Comparison of ENCODE assay signal across 17 cellular contexts in genomic region chr5:112018846-112019245, GRCh38.
DNase-seq lines count a peak whose midpoint lies in the region; ATAC-seq, FAIRE-seq and TF ChIP-seq lines count a peak whose summit lies in the region.
"Had no signal": no experiment of that assay in that cellular context is flagged by ENCODE, and none has a peak within 500 bp of the region (broad histone marks: within the 10 kb centered on the region; RNA-seq: fewer than 3 reads in every experiment).

No MANE protein-coding gene starts in this region.

- H3K36me3 ChIP-seq in GM06990 (ENCODE audit: control insufficient read depth, insufficient read depth, low read length) = no peaks in the 10 kb centered on the region
- H3K36me3 ChIP-seq in Loucy (ENCODE audit: insufficient read depth, low read length) = no peaks in the 10 kb centered on the region
- no peaks in the 10 kb centered on the region for H3K36me3 ChIP-seq in tibial nerve

- H3K27me3 ChIP-seq in GM06990 (replicated peaks; ENCODE audit: control insufficient read depth, insufficient read depth, low read length) (no peaks in the 10 kb centered on the region), Loucy (ENCODE audit: insufficient read depth, low read length, poor library complexity, severe bottlenecking) (no peaks in the 10 kb centered on the region), tibial nerve (no peaks in the 10 kb centered on the region)

- H3F3A ChIP-seq in Loucy (ENCODE audit: low read depth) = no peaks in the 10 kb centered on the region

- TF ChIP-seq CTCF in GM06990 (IDR thresholded peaks at IDR 0.05; ENCODE audit: insufficient read depth, low read length, poor library complexity, severe bottlenecking) (no peak), Loucy (conservative IDR thresholded peaks at IDR 0.05; ENCODE audit: low read length) (no peak), tibial nerve (IDR thresholded peaks at IDR 0.05) (no peak)

- H3K79me2 ChIP-seq in Loucy (ENCODE audit: insufficient read depth, low read length) = no peaks in the 10 kb centered on the region

- TF ChIP-seq POLR2A in GM12891 (IDR thresholded peaks at IDR 0.05; ENCODE audit: low read depth, low read length) (no peak), tibial nerve (IDR thresholded peaks at IDR 0.05) (no peak)

- no peak overlapping the region for H2AFZ ChIP-seq in Loucy (ENCODE audit: low read length)
- H2AFZ ChIP-seq: GM23338 had no signal

- H3K9ac ChIP-seq in Loucy (ENCODE audit: low read depth, low read length, poor library complexity, severe bottlenecking) = no peak overlapping the region

- H3K4me1 ChIP-seq in Loucy (ENCODE audit: insufficient read depth, low read length, poor library complexity, severe bottlenecking) (peaks cover 6% of the 10 kb centered on the region), tibial nerve (no peaks in the 10 kb centered on the region)

- WGBS in tibial nerve, 2 donors = 60 to 66% methylated on average over 2 of the region's 2 CpGs

- no peak overlapping the region for H3K27ac ChIP-seq in tibial nerve

- no peak for TF ChIP-seq EP300 in tibial nerve (IDR thresholded peaks at IDR 0.05)

- DNase-seq in GM06990 (ENCODE audit: extremely low read depth, insufficient read length) (peak; percentile 18), GM12891 (ENCODE audit: insufficient read length, low spot score) (no peak), GM19239 (ENCODE audit: insufficient read length, low spot score) (no peak), tibial nerve (ENCODE audit: low spot score in 2 of 2) (no peak), NCI-H774 (lab: John Stamatoyannopoulos, UW) (no peak)
- no peak for DNase-seq in effector CD4-positive, alpha-beta T cell
- DNase-seq: C1 segment of cervical spinal cord; CD4-positive, alpha-beta memory T cell; COR-L47; DMS153; DND-41; H9 had no signal

- no peaks in the 10 kb centered on the region for H4K20me1 ChIP-seq in Loucy (ENCODE audit: insufficient read depth, low read length, poor library complexity, severe bottlenecking)

- FAIRE-seq in GM12891 (lab: Jason Lieb, UNC) = no peak
- peak; percentile 74 for FAIRE-seq in GM19239 (lab: Jason Lieb, UNC)
- FAIRE-seq: G401.6 had no signal

- H3K9me3 ChIP-seq in Loucy (ENCODE audit: insufficient read depth, low read depth, low read length) (no peaks in the 10 kb centered on the region), tibial nerve (no peaks in the 10 kb centered on the region)

- ATAC-seq in HG03039 (IDR thresholded peaks at IDR 0.05; ENCODE audit: unreplicated experiment) = no peak
- ATAC-seq: GM23338, HCT116 had no signal

- H3K9me2 ChIP-seq in Loucy (replicated peaks; ENCODE audit: low read depth, low read length) = no peaks in the 10 kb centered on the region

- H3K4me3 ChIP-seq in GM06990 (replicated peaks; ENCODE audit: low read depth, low read length) (no peak overlapping the region), Loucy (ENCODE audit: low read length, poor library complexity, severe bottlenecking) (no peak overlapping the region), tibial nerve (no peak overlapping the region)
- H3K4me3 ChIP-seq: GM23338 had no signal

- peak overlapping the region; percentile 24 for H3K4me2 ChIP-seq in Loucy (ENCODE audit: low read depth, low read length, poor library complexity, severe bottlenecking)
- H3K4me2 ChIP-seq: GM23338 had no signal

TF ChIP-seq in GM12891, 5 proteins besides CTCF, POLR2A, EP300 and RAD21:
- TF ChIP-seq TAF1 (IDR thresholded peaks at IDR 0.05; ENCODE audit: low read depth, low read length) (no peak), POU2F2 (IDR thresholded peaks at IDR 0.05; ENCODE audit: low read depth, low read length) (no peak), SPI1 (IDR thresholded peaks at IDR 0.05; ENCODE audit: low read depth, low read length) (0 out of 2 replicates have a peak, but pooled peaks have one; percentile 7), POLR2AphosphoS5 (IDR thresholded peaks at IDR 0.05; ENCODE audit: low read depth, low read length) (no peak)
